Comparison of ENCODE assay signal across 17 cellular contexts in the genomic region with DNA sequence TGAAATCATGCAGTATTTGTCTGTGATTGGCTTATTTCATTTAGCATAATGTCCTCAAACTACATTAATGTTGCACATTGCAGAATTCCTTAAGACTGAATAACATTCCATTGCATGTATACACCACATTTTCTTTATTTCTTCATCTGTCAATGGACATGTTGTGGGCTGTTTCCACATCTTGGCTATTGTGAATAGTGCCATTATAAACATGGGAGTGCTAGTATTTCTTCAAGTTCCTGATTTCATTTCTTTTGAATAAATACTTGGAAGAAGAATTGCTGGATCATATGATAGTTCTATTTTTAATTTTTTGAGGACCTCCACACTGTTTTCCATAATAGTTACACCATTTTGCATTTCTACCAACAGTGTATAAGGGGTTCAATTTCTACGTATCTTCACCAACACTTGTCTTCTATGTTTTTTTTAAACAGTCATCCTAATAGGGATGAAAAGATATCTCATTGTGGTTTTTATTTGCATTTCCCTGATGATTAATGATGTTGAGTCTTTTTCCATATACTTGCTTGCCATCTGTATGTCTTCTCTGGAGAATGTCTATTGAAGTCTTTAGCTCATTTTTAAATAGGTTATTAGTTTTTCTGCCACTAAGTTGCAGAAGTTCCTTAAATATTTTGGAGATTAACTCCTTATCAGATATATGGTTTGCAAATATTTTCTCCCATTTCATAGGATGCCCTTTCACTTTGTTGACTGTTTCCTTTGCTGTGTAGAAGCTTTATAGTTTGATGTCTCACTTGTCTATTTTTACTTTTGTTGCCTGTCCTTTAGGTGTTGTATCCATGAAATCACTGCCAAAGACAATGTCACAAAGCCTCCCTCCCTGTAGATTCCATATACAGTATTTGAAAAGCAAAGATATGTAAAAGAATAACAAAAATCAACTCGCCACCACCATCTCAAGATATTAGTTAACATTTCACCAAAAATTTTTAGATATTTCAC. TPM values are rescaled to one million over a fixed set of nuclear protein-coding genes. Genes with fewer than 3 reads are reported as not detected.
DNase-seq lines count a peak whose midpoint lies in the region; ATAC-seq, FAIRE-seq and TF ChIP-seq lines count a peak whose summit lies in the region.
"Had no signal": no experiment of that assay in that cellular context is flagged by ENCODE, and none has a peak within 500 bp of the region (broad histone marks: within the 10 kb centered on the region; RNA-seq: fewer than 3 reads in every experiment).

No MANE protein-coding gene starts in this region.

- TF ChIP-seq RAD21 in HepG2 (CRISPR knock-in tag; IDR thresholded peaks at IDR 0.05), result no peak

- H3K4me1 Mint-ChIP-seq in stimulated activated effector memory CD8-positive, alpha-beta T cell treated with anti-CD3 and anti-CD28 coated beads, Interleukin-12 subunit alpha, Interleukin-12 subunit beta, amount 100 ng/mL, for 72 hours, result peaks cover 58% of the 10 kb centered on the region

- CTCF ChIA-PET in HepG2 (lab: Yijun Ruan, JAX; ENCODE audit: low intra/inter-chr PET ratio, low total read pairs), result no interaction called here

- intact Hi-C loops in HepG2 (cut with micrococcal nuclease; ENCODE audit: unreplicated experiment), result no loop called here
- intact Hi-C loops in right lobe of liver (cut with DNase I), result no loop called here

- no peak for FAIRE-seq in HepG2 (lab: Jason Lieb, UNC)
- FAIRE-seq: keratinocyte had no signal

- no peaks in the 10 kb centered on the region; the same call in 1 of the 2 replicates for H3F3A ChIP-seq in SU-DHL-6 (ENCODE audit: insufficient read depth)

- no peaks in the 10 kb centered on the region for H3K9me2 ChIP-seq in SU-DHL-6 (replicated peaks; ENCODE audit: insufficient read depth, low read length)

- H2AFZ ChIP-seq in HepG2 (ENCODE audit: low read length) (no peak overlapping the region), SU-DHL-6 (ENCODE audit: low read depth, low read length, severe bottlenecking) (no peak overlapping the region)

- peak overlapping the region; percentile 72 for H3K27ac Mint-ChIP-seq in stimulated activated effector memory CD8-positive, alpha-beta T cell treated with anti-CD3 and anti-CD28 coated beads, Interleukin-12 subunit alpha, Interleukin-12 subunit beta, amount 100 ng/mL, for 72 hours
- H3K27ac Mint-ChIP-seq: progenitor cell of endocrine pancreas had no signal

- TF ChIP-seq POLR2A in HepG2 (IDR thresholded peaks at IDR 0.05; ENCODE audit: insufficient read depth in 1 of 2, low read depth in 2 of 2, low read length in 2 of 2), result no peak
- no peak for TF ChIP-seq POLR2A in right lobe of liver (IDR thresholded peaks at IDR 0.05)

- WGBS in HepG2 (ENCODE audit: low lambda C conversion rate), result 97% methylated on average over 2 of the region's 2 CpGs
- 96% methylated on average over 2 of the region's 2 CpGs for WGBS in right lobe of liver (ENCODE audit: insufficient coverage, low coverage, low lambda C conversion rate, missing lambda C conversion rate)

- no peak overlapping the region for H3K4me3 Mint-ChIP-seq in stimulated activated effector memory CD8-positive, alpha-beta T cell treated with anti-CD3 and anti-CD28 coated beads, Interleukin-12 subunit alpha, Interleukin-12 subunit beta, amount 100 ng/mL, for 72 hours

- H3K27ac ChIP-seq in HepG2 (ENCODE audit: extremely low read length, insufficient read depth, low read length), result no peak overlapping the region
- no peak overlapping the region for H3K27ac ChIP-seq in right lobe of liver
- H3K27ac ChIP-seq in SU-DHL-6 (ENCODE audit: low read depth, low read length), result no peak overlapping the region
- H3K27ac ChIP-seq in caudate nucleus (ENCODE audit: low read depth, low read length), result no peak overlapping the region
- H3K27ac ChIP-seq: adrenal gland, gastroesophageal sphincter, RWPE1 had no signal

- H3K9me3 ChIP-seq in HepG2 (ENCODE audit: low read length) (no peaks in the 10 kb centered on the region), right lobe of liver (no peaks in the 10 kb centered on the region), SU-DHL-6 (ENCODE audit: insufficient read depth, low read length) (no peaks in the 10 kb centered on the region)
- H3K9me3 ChIP-seq: adrenal gland, gastroesophageal sphincter had no signal

- TF ChIP-seq CTCF in HepG2 (CRISPR knock-in tag; IDR thresholded peaks at IDR 0.05) (no peak), right lobe of liver (IDR thresholded peaks at IDR 0.05) (no peak), SU-DHL-6 (IDR thresholded peaks at IDR 0.05; ENCODE audit: insufficient read depth, low read length, poor library complexity, severe bottlenecking) (no peak)

- H4K20me1 ChIP-seq in HepG2 (ENCODE audit: insufficient read depth, low read length), result peaks cover 50% of the 10 kb centered on the region
- peaks cover 9% of the 10 kb centered on the region for H4K20me1 ChIP-seq in SU-DHL-6 (ENCODE audit: low read depth, low read length)

- H3K36me3 Mint-ChIP-seq in stimulated activated effector memory CD8-positive, alpha-beta T cell treated with anti-CD3 and anti-CD28 coated beads, Interleukin-12 subunit alpha, Interleukin-12 subunit beta, amount 100 ng/mL, for 72 hours, result peaks cover 32% of the 10 kb centered on the region

- H3K27me3 ChIP-seq in HepG2 (ENCODE audit: control insufficient read depth in 1 of 2, insufficient read depth in 2 of 2, low read length in 2 of 2), result no peaks in the 10 kb centered on the region
- no peaks in the 10 kb centered on the region for H3K27me3 ChIP-seq in right lobe of liver
- no peaks in the 10 kb centered on the region for H3K27me3 ChIP-seq in SU-DHL-6 (ENCODE audit: low read length)
- H3K27me3 ChIP-seq: adrenal gland, gastroesophageal sphincter had no signal

- H3K4me1 ChIP-seq in HepG2 (ENCODE audit: insufficient read depth, low read length) (peaks cover 7% of the 10 kb centered on the region), right lobe of liver (peaks cover 0 to 6% (median 0%) of the 10 kb centered on the region in 4 donors)

- in situ Hi-C loops in HepG2 (cut with HindIII; ENCODE audit: extremely low pct_ligation_motif_present, low pct_unique_long_range_greater_than_20kb), result no loop called here

- H3K36me3 ChIP-seq in HepG2 (replicated peaks in 1 of 2; ENCODE audit: control insufficient read depth in 1 of 2, insufficient read depth in 2 of 2, low read length in 2 of 2) (peaks cover 0 to 4% of the 10 kb centered on the region in 2 experiments; a peak in 2 of 5 replicates), right lobe of liver (no peaks in the 10 kb centered on the region), SU-DHL-6 (ENCODE audit: low read length) (peaks cover 6% of the 10 kb centered on the region; the same call in 1 of the 2 replicates)
- H3K36me3 ChIP-seq: adrenal gland, gastroesophageal sphincter had no signal

- no peak overlapping the region for H3K4me3 ChIP-seq in HepG2 (replicated peaks in 1 of 3; ENCODE audit: insufficient read depth in 1 of 3, low read depth in 2 of 3, low read length in 3 of 3)
- H3K4me3 ChIP-seq in right lobe of liver, result no peak overlapping the region
- no peak overlapping the region for H3K4me3 ChIP-seq in SU-DHL-6 (ENCODE audit: insufficient read depth, low read length, poor library complexity, severe bottlenecking)
- H3K4me3 ChIP-seq: adrenal gland, gastroesophageal sphincter had no signal

- BruUV-seq in HepG2 (replicated peaks; lab: Mats Ljungman, UMichigan), result TSS peak; percentile 27

- H3K9ac ChIP-seq in HepG2 (ENCODE audit: insufficient read depth, low read depth, low read length) (no peak overlapping the region), SU-DHL-6 (ENCODE audit: low read length) (no peak overlapping the region)

- no peak for DNase-seq in HepG2 (ENCODE audit: low spot score)
- DNase-seq in right lobe of liver, result no peak
- peak; percentile 88 for DNase-seq in fibroblast of gingiva (ENCODE audit: low read depth)
- DNase-seq in stimulated activated effector memory CD8-positive, alpha-beta T cell treated with anti-CD3 and anti-CD28 coated beads, Interleukin-12 subunit alpha, Interleukin-12 subunit beta, amount 100 ng/mL, for 72 hours (ENCODE audit: low spot score in 2 of 2), result no peak
- no peak for DNase-seq in NOMO-1 treated with DMSO at 0.1 percent for 48 hours (lab: John Stamatoyannopoulos, UW; ENCODE audit: unreplicated experiment)
- no peak for DNase-seq in caudate nucleus (lab: John Stamatoyannopoulos, UW)
- DNase-seq: adrenal gland; DMS153; NCI-H1694; NCI-H510A treated with DMSO at 0.1 percent for 48 hours; stimulated activated CD4-positive, alpha-beta T cell treated with anti-CD3 and anti-CD28 coated beads, Interleukin-2, amount 100 ng/mL, for 24 hours had no signal

- ATAC-seq in HepG2 (no peak), right lobe of liver (no peak), HG02678 (IDR thresholded peaks at IDR 0.05; ENCODE audit: unreplicated experiment) (no peak)
- no peak for ATAC-seq in stimulated activated effector memory CD8-positive, alpha-beta T cell treated with anti-CD3 and anti-CD28 coated beads, Interleukin-12 subunit alpha, Interleukin-12 subunit beta, amount 100 ng/mL, for 72 hours
- ATAC-seq: gastroesophageal sphincter had no signal

- H3K79me2 ChIP-seq in HepG2 (ENCODE audit: insufficient read depth, low read length) (peaks cover 96% of the 10 kb centered on the region), SU-DHL-6 (ENCODE audit: insufficient read depth, low read length) (peaks cover 100% of the 10 kb centered on the region)

- H3K4me2 ChIP-seq in HepG2 (ENCODE audit: low read depth, low read length) (no peak overlapping the region), SU-DHL-6 (ENCODE audit: low read depth, low read length, poor library complexity, severe bottlenecking) (peak overlapping the region; percentile 2)

- TF ChIP-seq EP300 in HepG2 (IDR thresholded peaks at IDR 0.05; ENCODE audit: low read depth in 2 of 2, low read length in 2 of 2) (no peak), HepG2 (CRISPR knock-in tag; IDR thresholded peaks at IDR 0.05; ENCODE audit: borderline replicate concordance) (no peak)

- H3K9me3 Mint-ChIP-seq in stimulated activated effector memory CD8-positive, alpha-beta T cell treated with anti-CD3 and anti-CD28 coated beads, Interleukin-12 subunit alpha, Interleukin-12 subunit beta, amount 100 ng/mL, for 72 hours, result no peaks in the 10 kb centered on the region

- POLR2A ChIA-PET in HepG2 (lab: Yijun Ruan, JAX), result interaction anchor here (0.6 kb wide), 1 partner anchor 15 kb away, joined by 3 read pairs; no protein-coding TSS in a partner anchor

RNA-seq across cellular contexts. Expression of gene FBXO11, which starts 14.6 kb away (rescaled TPM):
- total RNA-seq in HepG2 (2016; rRNA removed; fragmentation: Illumina TruSeq; extraction: Trizol), result 27.9 and 41.0 TPM in 2 replicates
- total RNA-seq in HepG2 (2016; cell fraction: cytosol; rRNA removed; fragmentation: Illumina TruSeq; extraction: Trizol; ENCODE audit: low read depth), result 11.5 and 14.6 TPM in 2 replicates
- 26.7 and 46.3 TPM in 2 replicates for total RNA-seq in HepG2 (2016; cell fraction: insoluble cytoplasmic fraction; rRNA removed; fragmentation: Illumina TruSeq; extraction: Trizol)
- total RNA-seq in HepG2 (2016; cell fraction: membrane; rRNA removed; fragmentation: Illumina TruSeq; extraction: Trizol), result 18.4 and 18.5 TPM in 2 replicates
- total RNA-seq in HepG2 (2016; cell fraction: nucleus; rRNA removed; fragmentation: Illumina TruSeq; extraction: Trizol), result 42.0 and 47.7 TPM in 2 replicates
- 47.6 and 52.7 TPM in 2 replicates for polyA plus RNA-seq in HepG2 (2011; rRNA removed)
- 17.2 and 22.5 TPM in 2 replicates for polyA plus RNA-seq in HepG2 (2011; cell fraction: cytosol; rRNA removed)
- 62.5 and 68.1 TPM in 2 replicates for polyA plus RNA-seq in HepG2 (2011; cell fraction: nucleus; rRNA removed)
- 36.4 and 47.4 TPM in 2 replicates for polyA plus RNA-seq in HepG2 (2012)
- polyA plus RNA-seq in HepG2 (2016; cell fraction: cytosol; fragmentation: Illumina TruSeq; extraction: Trizol; ENCODE audit: low read depth), result 1.2 and 1.3 TPM in 2 replicates
- polyA plus RNA-seq in HepG2 (2016; cell fraction: insoluble cytoplasmic fraction; fragmentation: Illumina TruSeq; extraction: Trizol; ENCODE audit: low read depth), result 37.9 and 39.3 TPM in 2 replicates
- polyA plus RNA-seq in HepG2 (2016; cell fraction: membrane; fragmentation: Illumina TruSeq; extraction: Trizol; ENCODE audit: low read depth), result 5.1 and 5.5 TPM in 2 replicates
- 65.5 and 73.4 TPM in 2 replicates for polyA plus RNA-seq in HepG2 (2016; cell fraction: nucleus; fragmentation: Illumina TruSeq; extraction: Trizol; ENCODE audit: insufficient read depth, low read depth)
- 33.4 and 36.4 TPM in 2 replicates for polyA minus RNA-seq in HepG2 (2011; rRNA and poly(A)+ RNA removed; ENCODE audit: low replicate concordance)
- 34.6 and 36.1 TPM in 2 replicates for polyA minus RNA-seq in HepG2 (2011; cell fraction: cytosol; rRNA and poly(A)+ RNA removed)
- 84.1 and 86.4 TPM in 2 replicates for polyA minus RNA-seq in HepG2 (2011; cell fraction: nucleus; rRNA and poly(A)+ RNA removed)
- 10 to 100 TPM; 15.2 to 28.7 (median 24.0) TPM for total RNA-seq in right lobe of liver
